ENCODE assay signal across 8 cellular contexts in the genomic region with DNA sequence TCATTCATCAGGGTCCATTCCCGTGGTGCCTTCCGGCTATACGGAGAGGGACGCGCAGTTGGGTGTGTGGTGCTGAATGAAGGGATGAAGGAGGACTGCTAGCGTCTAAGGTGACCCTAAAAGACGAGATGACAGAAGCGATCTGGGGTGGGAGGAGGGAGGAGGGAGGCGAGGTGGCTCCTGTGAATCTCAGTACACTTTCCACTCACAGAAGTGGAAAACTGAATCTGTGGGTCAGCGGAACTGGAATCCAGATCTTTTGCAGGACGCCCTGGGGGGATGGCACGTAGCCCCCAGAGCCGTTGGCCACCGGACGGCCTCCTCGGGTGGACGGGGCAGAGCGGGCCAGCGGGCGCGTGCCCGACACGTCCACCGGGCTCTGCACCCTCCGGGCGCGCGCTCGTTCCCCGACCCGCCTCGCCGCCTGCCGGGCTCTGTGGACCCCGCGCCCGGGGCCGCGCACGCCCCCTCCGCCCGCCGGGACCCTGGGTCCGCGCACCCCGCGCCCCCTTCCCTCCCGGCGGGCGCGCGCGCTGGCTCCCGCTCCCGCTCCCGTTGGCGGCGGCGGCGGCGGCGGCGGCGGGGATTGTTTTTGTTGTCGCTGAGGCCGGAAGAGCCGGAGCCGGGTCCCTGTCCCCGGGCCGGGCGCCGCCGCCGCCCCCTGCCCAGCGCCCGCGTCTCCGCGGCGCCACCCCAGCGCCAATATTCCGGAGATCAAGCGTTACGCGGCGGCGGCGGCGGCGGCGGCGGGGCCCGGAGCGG. TPM values are rescaled to one million over a fixed set of nuclear protein-coding genes. Genes with fewer than 3 reads are reported as not detected.
DNase-seq lines count a peak whose midpoint lies in the region; ATAC-seq and TF ChIP-seq lines count a peak whose summit lies in the region.

A gene (plus strand): TSS at position 403 of the 762 bp plus-strand sequence. CDS start 401 bp downstream, outside the sequence.

- TF ChIP-seq CTCF in DND-41 (IDR thresholded peaks at IDR 0.05; ENCODE audit: borderline replicate concordance, extremely low read depth, low read length, poor library complexity, severe bottlenecking) (no peak), heart right ventricle (IDR thresholded peaks at IDR 0.05) (peak in 2 of 9 donors; percentile 7 to 30), omental fat pad (IDR thresholded peaks at IDR 0.05) (no peak)

- peak within 1 kb of the TSS; percentile 58 for H3K27ac ChIP-seq in DND-41 (ENCODE audit: low read length)
- peak within 1 kb of the TSS; percentile 85 to 99 (median 96) for H3K27ac ChIP-seq in heart right ventricle
- peak within 1 kb of the TSS; percentile 87 to 88 for H3K27ac ChIP-seq in aorta (ENCODE audit: low read depth in 1 of 2, low read length in 2 of 2)

- WGBS in heart right ventricle, 2 donors = 0% methylated on average over 64 to 93 of the region's 94 CpGs
- 0 to 1% methylated on average over 47 to 94 of the region's 94 CpGs for WGBS in aorta, 2 donors

- peak within 1 kb of the TSS; percentile 99 for H3K9ac ChIP-seq in DND-41 (ENCODE audit: low read depth, low read length)

- H4K20me1 ChIP-seq in DND-41 (ENCODE audit: insufficient read depth, low read length) = no peaks in the 10 kb centered on the region

- H3K4me2 ChIP-seq in DND-41 (ENCODE audit: insufficient read depth, low read length) = peak within 1 kb of the TSS; percentile 89

- no peaks in the 10 kb centered on the region for H3K9me3 ChIP-seq in DND-41 (ENCODE audit: insufficient read depth, low read length, severe bottlenecking)
- no peaks in the 10 kb centered on the region for H3K9me3 ChIP-seq in heart right ventricle
- no peaks in the 10 kb centered on the region for H3K9me3 ChIP-seq in aorta (ENCODE audit: control insufficient read depth, low read length)

- H3K36me3 ChIP-seq in DND-41 (ENCODE audit: insufficient read depth, low read length) = peaks cover 3% of the 10 kb centered on the region; the same call in 1 of the 2 replicates
- no peaks in the 10 kb centered on the region for H3K36me3 ChIP-seq in heart right ventricle
- no peaks in the 10 kb centered on the region for H3K36me3 ChIP-seq in aorta (ENCODE audit: control insufficient read depth in 1 of 2, insufficient read depth in 2 of 2, low read length in 1 of 2)

- DNase-seq in DND-41 (peak; percentile 63), SK-N-DZ (ENCODE audit: low spot score) (peak; percentile 54), anterior cingulate cortex (lab: John Stamatoyannopoulos, UW) (peak in 46 of 58 donors; percentile 4 to 72 (median 46)), heart right ventricle (peak; percentile 58 to 74), omental fat pad (ENCODE audit: low spot score) (no peak), aorta (peak; percentile 78 to 87)

- H3K27me3 ChIP-seq in DND-41 (ENCODE audit: insufficient read depth, low read length, poor library complexity) = no peaks in the 10 kb centered on the region
- no peaks in the 10 kb centered on the region for H3K27me3 ChIP-seq in heart right ventricle
- H3K27me3 ChIP-seq in aorta (ENCODE audit: control insufficient read depth in 1 of 2, insufficient read depth in 2 of 2, low read length in 1 of 2) = no peaks in the 10 kb centered on the region

- intact Hi-C loops in heart right ventricle (cut with DNase I) = no loop called here
- intact Hi-C loops in aorta (cut with DNase I) = no loop called here

- H3K4me3 ChIP-seq in DND-41 (ENCODE audit: low read depth in 1 of 2, low read length in 2 of 2) = peak within 1 kb of the TSS; percentile 66 to 90
- H3K4me3 ChIP-seq in heart right ventricle = peak within 1 kb of the TSS; percentile 73 to 97 (median 92)
- H3K4me3 ChIP-seq in aorta (ENCODE audit: low read length in 2 of 2) = peak within 1 kb of the TSS; percentile 58 to 95

- peaks cover 33% of the 10 kb centered on the region for H3K4me1 ChIP-seq in DND-41 (ENCODE audit: insufficient read depth, low read length)
- H3K4me1 ChIP-seq in heart right ventricle = peaks cover 6 to 67% (median 25%) of the 10 kb centered on the region in 9 donors
- H3K4me1 ChIP-seq in aorta (ENCODE audit: control insufficient read depth in 1 of 2, insufficient read depth in 2 of 2, low read length in 2 of 2) = no peaks in the 10 kb centered on the region

- ATAC-seq in DND-41 (ENCODE audit: insufficient read depth, low read depth) = peak; percentile 60
- peak; percentile 53 for ATAC-seq in HG03432 (IDR thresholded peaks at IDR 0.05; ENCODE audit: unreplicated experiment)
- peak; percentile 78 to 88 (median 84) for ATAC-seq in heart right ventricle
- peak; percentile 86 for ATAC-seq in omental fat pad (ENCODE audit: low FRiP score)
- peak; percentile 88 for ATAC-seq in aorta (ENCODE audit: low FRiP score)
- ATAC-seq in HG03159 (IDR thresholded peaks at IDR 0.05; ENCODE audit: unreplicated experiment) = no peak

- H3K79me2 ChIP-seq in DND-41 (ENCODE audit: insufficient read depth, low read length) = peaks cover 38% of the 10 kb centered on the region

- H2AFZ ChIP-seq in DND-41 (ENCODE audit: low read depth, low read length) = peak within 1 kb of the TSS; percentile 99

RNA-seq across cellular contexts. Expression of the gene that starts here (rescaled TPM):
- 6.0 and 7.4 TPM in 2 replicates for polyA plus RNA-seq in SK-N-DZ (2014; cell fraction: cytosol; rRNA removed)
- polyA plus RNA-seq in SK-N-DZ (2014; cell fraction: nucleus; rRNA removed) = 4.6 and 9.6 TPM in 2 replicates
- total RNA-seq in heart right ventricle = 10 to 100 TPM; 15.0 to 25.1 (median 20.5) TPM
- 10 to 100 TPM in 1 of 2 donors, 1 to 10 TPM in 1; 4.1 to 10.5 TPM for polyA plus RNA-seq in heart right ventricle
- 10 to 100 TPM in 3 of 4 donors, 1 to 10 TPM in 1; 9.2 to 28.2 (median 18.4) TPM for total RNA-seq in omental fat pad
- total RNA-seq in aorta = 10 to 100 TPM; 27.3 to 39.9 TPM
- polyA plus RNA-seq in aorta = 1 to 10 TPM; 5.6 to 8.6 TPM
